Comparison of ENCODE assay signal across 15 cellular contexts in genomic region chr1:82162526-82163420, GRCh38.
DNase-seq lines count a peak whose midpoint lies in the region; ATAC-seq and TF ChIP-seq lines count a peak whose summit lies in the region.
"Had no signal": no experiment of that assay in that cellular context is flagged by ENCODE, and none has a peak within 500 bp of the region (broad histone marks: within the 10 kb centered on the region; RNA-seq: fewer than 3 reads in every experiment).

No MANE protein-coding gene starts in this region.

- no peak overlapping the region for H3K4me3 Mint-ChIP-seq in Calu3 (ENCODE audit: low read depth, unreplicated experiment)
- H3K4me3 Mint-ChIP-seq in natural killer cell treated with Interleukin-12 subunit alpha and Interleukin-12 subunit beta and Interleukin-15 and Interleukin-18, amount 100 ng/mL, for 72 hours, result peak overlapping the region; percentile 59

- no peak overlapping the region for H3K4me3 ChIP-seq in astrocyte of the spinal cord (ENCODE audit: low read depth, low read length)

- peak overlapping the region; percentile 43 for H3K27ac Mint-ChIP-seq in Calu3 (ENCODE audit: unreplicated experiment)
- H3K27ac Mint-ChIP-seq in natural killer cell treated with Interleukin-12 subunit alpha and Interleukin-12 subunit beta and Interleukin-15 and Interleukin-18, amount 100 ng/mL, for 72 hours, result no peak overlapping the region

- intact Hi-C loops in Calu3 (cut with micrococcal nuclease; ENCODE audit: unreplicated experiment), result no loop called here

- DNase-seq in Calu3 (no peak), LHCN-M2 (ENCODE audit: low read depth) (peak; percentile 43), astrocyte of the spinal cord (ENCODE audit: low read depth, low spot score) (peak; percentile 16), RWPE1 (ENCODE audit: low spot score) (no peak), HEK293T (ENCODE audit: extremely low spot score) (no peak), HPDE6-E6E7 (ENCODE audit: extremely low spot score) (no peak)
- no peak for DNase-seq in natural killer cell treated with Interleukin-12 subunit alpha and Interleukin-12 subunit beta and Interleukin-15 and Interleukin-18, amount 100 ng/mL, for 72 hours (ENCODE audit: low spot score)
- DNase-seq in central memory CD4-positive, alpha-beta T cell, result no peak
- DNase-seq: activated CD8-positive, alpha-beta memory T cell treated with anti-CD3 and anti-CD28 coated beads, Interleukin-2, amount 50 U/mL, for 4 hours; foreskin keratinocyte; GF-D8; NCI-H2227 treated with DMSO at 0.1 percent for 48 hours; SIG-M5; substantia nigra had no signal

- in situ Hi-C loops in astrocyte of the spinal cord (cut with HindIII; ENCODE audit: low sequenced_read_pairs), result no loop called here

- no peaks in the 10 kb centered on the region for H3K36me3 Mint-ChIP-seq in Calu3 (ENCODE audit: insufficient read depth, unreplicated experiment)
- no peaks in the 10 kb centered on the region for H3K36me3 Mint-ChIP-seq in natural killer cell treated with Interleukin-12 subunit alpha and Interleukin-12 subunit beta and Interleukin-15 and Interleukin-18, amount 100 ng/mL, for 72 hours

- no peak overlapping the region for H3K27ac ChIP-seq in RWPE1
- H3K27ac ChIP-seq: C4-2B, foreskin keratinocyte had no signal

- POLR2A ChIA-PET in RWPE1 (lab: Yijun Ruan, JAX; ENCODE audit: low non-redundant PET) (no interaction called here), HEK293T (lab: Yijun Ruan, JAX) (no interaction called here)

- no peak for ATAC-seq in natural killer cell treated with Interleukin-12 subunit alpha and Interleukin-12 subunit beta and Interleukin-15 and Interleukin-18, amount 100 ng/mL, for 72 hours
- ATAC-seq: foreskin keratinocyte had no signal

- CTCF ChIA-PET in Calu3 (lab: Charles Lee), result no interaction called here
- CTCF ChIA-PET in RWPE1 (lab: Yijun Ruan, JAX), result no interaction called here
- CTCF ChIA-PET in HEK293T (lab: Yijun Ruan, JAX), result no interaction called here

- H3K9me3 Mint-ChIP-seq in Calu3 (ENCODE audit: low read depth, unreplicated experiment), result no peaks in the 10 kb centered on the region
- no peaks in the 10 kb centered on the region for H3K9me3 Mint-ChIP-seq in natural killer cell treated with Interleukin-12 subunit alpha and Interleukin-12 subunit beta and Interleukin-15 and Interleukin-18, amount 100 ng/mL, for 72 hours

- BruUV-seq in Calu3 (replicated peaks; lab: Mats Ljungman, UMichigan), result no TSS peak

- TF ChIP-seq CTCF in Calu3 (IDR thresholded peaks at IDR 0.05; ENCODE audit: unreplicated experiment) (no peak), astrocyte of the spinal cord (IDR thresholded peaks at IDR 0.05; ENCODE audit: low read depth, low read length) (no peak), RWPE1 (conservative IDR thresholded peaks at IDR 0.05; ENCODE audit: low read depth) (no peak)

- no peaks in the 10 kb centered on the region for H3K27me3 Mint-ChIP-seq in Calu3 (ENCODE audit: unreplicated experiment)
- H3K27me3 Mint-ChIP-seq in natural killer cell treated with Interleukin-12 subunit alpha and Interleukin-12 subunit beta and Interleukin-15 and Interleukin-18, amount 100 ng/mL, for 72 hours, result no peaks in the 10 kb centered on the region

- peaks cover 27% of the 10 kb centered on the region for H3K4me1 Mint-ChIP-seq in Calu3 (ENCODE audit: low read depth, unreplicated experiment)
- H3K4me1 Mint-ChIP-seq in natural killer cell treated with Interleukin-12 subunit alpha and Interleukin-12 subunit beta and Interleukin-15 and Interleukin-18, amount 100 ng/mL, for 72 hours (ENCODE audit: low read depth in 2 of 2), result peaks cover 13 to 20% of the 10 kb centered on the region in 2 donors

TF ChIP-seq in HEK293T, 16 proteins besides CTCF, POLR2A, EP300 and RAD21:
- TF ChIP-seq FOXM1 (IDR thresholded peaks at IDR 0.05; ENCODE audit: borderline replicate concordance) (no peak), L3MBTL2 (conservative IDR thresholded peaks at IDR 0.05) (no peak), SUZ12 (IDR thresholded peaks at IDR 0.05) (no peak), NFRKB (IDR thresholded peaks at IDR 0.05) (no peak), ELF4 (IDR thresholded peaks at IDR 0.05) (no peak), HDGF (IDR thresholded peaks at IDR 0.05; ENCODE audit: borderline replicate concordance) (no peak), CTBP1 (IDR thresholded peaks at IDR 0.05; ENCODE audit: borderline replicate concordance) (no peak), ZNF384 (IDR thresholded peaks at IDR 0.05) (no peak), SP1 (IDR thresholded peaks at IDR 0.05) (no peak), PKNOX1 (IDR thresholded peaks at IDR 0.05) (no peak), TARDBP (IDR thresholded peaks at IDR 0.05) (no peak), LEF1 (IDR thresholded peaks at IDR 0.05; ENCODE audit: borderline replicate concordance) (no peak), FOXK2 (IDR thresholded peaks at IDR 0.05) (no peak)

Comparison
In these comparisons a context has a peak if more than half of its experiments do, and no peak if none do; other contexts are left out.
1. DNase-seq: peak in LHCN-M2 (single experiment) and astrocyte of the spinal cord (single experiment); none in Calu3 (single experiment), natural killer cell treated with Interleukin-12 subunit alpha and Interleukin-12 subunit beta and Interleukin-15 and Interleukin-18, amount 100 ng/mL, for 72 hours (single experiment), RWPE1 (single experiment), central memory CD4-positive, alpha-beta T cell (single experiment), HEK293T (single experiment) and HPDE6-E6E7 (single experiment).